ENCODE assay signal across 16 cellular contexts in genomic region chr17:21012736-21013135, GRCh38. TPM values are rescaled to one million over a fixed set of nuclear protein-coding genes. Genes with fewer than 3 reads are reported as not detected.
DNase-seq lines count a peak whose midpoint lies in the region; ATAC-seq, FAIRE-seq and TF ChIP-seq lines count a peak whose summit lies in the region.
"Had no signal": no experiment of that assay in that cellular context is flagged by ENCODE, and none has a peak within 500 bp of the region (broad histone marks: within the 10 kb centered on the region; RNA-seq: fewer than 3 reads in every experiment).

No MANE protein-coding gene starts in this region.

- DNase-seq in H7 (peak; percentile 30), dorsolateral prefrontal cortex (no peak), left ventricle myocardium inferior (no peak), sigmoid colon (peak; percentile 57), islet precursor cell (no peak), mesenteric fat pad (ENCODE audit: low spot score) (no peak), kidney (no peak)
- DNase-seq: DMS 273 treated with DMSO at 0.1 percent for 48 hours, Karpas-422, MM.1S, NCI-H1105, NCI-H1694 treated with DMSO at 0.1 percent for 48 hours, NCI-H82, SIG-M5 had no signal

- no peak for TF ChIP-seq CTCF in dorsolateral prefrontal cortex (IDR thresholded peaks at IDR 0.05 in 54 of 56, conservative IDR thresholded peaks at IDR 0.05 in 2 of 56; ENCODE audit: low read depth in 1 of 56, partially characterized antibody in 56 of 56)
- peak; percentile 36 for TF ChIP-seq CTCF in left ventricle myocardium inferior (IDR thresholded peaks at IDR 0.05; ENCODE audit: borderline replicate concordance)
- no peak for TF ChIP-seq CTCF in sigmoid colon (IDR thresholded peaks at IDR 0.05)
- TF ChIP-seq CTCF in kidney (IDR thresholded peaks at IDR 0.05; ENCODE audit: borderline replicate concordance, extremely low read depth, insufficient read depth): no peak

- 93 to 94% methylated on average over 8 of the region's 8 CpGs for WGBS in sigmoid colon, 2 donors

- H3K27me3 ChIP-seq in H7 (ENCODE audit: control insufficient read depth, insufficient read depth, low read length) (no peaks in the 10 kb centered on the region), dorsolateral prefrontal cortex (no peaks in the 10 kb centered on the region), left ventricle myocardium inferior (ENCODE audit: low read depth) (no peaks in the 10 kb centered on the region), sigmoid colon (no peaks in the 10 kb centered on the region)

- H3K27ac ChIP-seq in dorsolateral prefrontal cortex (peak overlapping the region in 32 of 59 donors; percentile 3 to 99 (median 39)), left ventricle myocardium inferior (replicated peaks) (peak overlapping the region; percentile 39), sigmoid colon (peak overlapping the region in 3 of 4 donors; percentile 45 to 66 (median 51)), kidney (ENCODE audit: low read depth in 2 of 2, low read length in 2 of 2) (no peak overlapping the region)

- H3K36me3 ChIP-seq in H7 (replicated peaks; ENCODE audit: control insufficient read depth, insufficient read depth, low read length) (peaks cover 79% of the 10 kb centered on the region), left ventricle myocardium inferior (peaks cover 99% of the 10 kb centered on the region), sigmoid colon (peaks cover 66 to 100% (median 86%) of the 10 kb centered on the region in 4 donors), kidney (ENCODE audit: control insufficient read depth in 1 of 2, insufficient read depth in 2 of 2, low read length in 2 of 2) (peaks cover 69 to 75% of the 10 kb centered on the region in 2 donors)

- ATAC-seq in HG03135 (IDR thresholded peaks at IDR 0.05; ENCODE audit: unreplicated experiment): no peak

- peaks cover 39% of the 10 kb centered on the region for H3K4me1 ChIP-seq in left ventricle myocardium inferior
- H3K4me1 ChIP-seq in sigmoid colon: peaks cover 0 to 21% (median 11%) of the 10 kb centered on the region in 4 donors
- H3K4me1 ChIP-seq in kidney (ENCODE audit: control insufficient read depth in 1 of 2, insufficient read depth in 1 of 2, low read depth in 1 of 2, low read length in 2 of 2): peaks cover 4 to 9% of the 10 kb centered on the region in 2 donors

- no peak for TF ChIP-seq EP300 in sigmoid colon (IDR thresholded peaks at IDR 0.05)

- H3K9ac ChIP-seq in kidney (ENCODE audit: low read length in 2 of 2): no peak overlapping the region

- TF ChIP-seq POLR2A in sigmoid colon (IDR thresholded peaks at IDR 0.05): no peak

- intact Hi-C loops in dorsolateral prefrontal cortex (cut with DNase I) (no loop called here), left ventricle myocardium inferior (cut with micrococcal nuclease) (no loop called here), sigmoid colon (cut with DNase I) (no loop called here), kidney (cut with DNase I) (no loop called here)

- no peak for FAIRE-seq in kidney (lab: Jason Lieb, UNC)
- FAIRE-seq: H54 had no signal

- H3K4me3 ChIP-seq in H7 (ENCODE audit: insufficient read depth, low read depth, low read length) (no peak overlapping the region), dorsolateral prefrontal cortex (no peak overlapping the region), left ventricle myocardium inferior (no peak overlapping the region), sigmoid colon (no peak overlapping the region), kidney (ENCODE audit: low read length in 2 of 2) (no peak overlapping the region)

- H3K9me3 ChIP-seq in left ventricle myocardium inferior (replicated peaks) (no peaks in the 10 kb centered on the region), sigmoid colon (no peaks in the 10 kb centered on the region), kidney (ENCODE audit: control insufficient read depth in 1 of 2, low read length in 2 of 2) (no peaks in the 10 kb centered on the region)

RNA-seq across cellular contexts. Expression of gene USP22, which starts 30.1 kb away (rescaled TPM):
- total RNA-seq in H7 (2014; rRNA removed; shearing (Covaris generic)): 432 and 539 TPM in 2 replicates
- total RNA-seq in dorsolateral prefrontal cortex (100 to 1,000 TPM; 223 to 385 (median 299) TPM), left ventricle myocardium inferior (159 TPM), sigmoid colon (10 to 100 TPM; 68.8 to 84.2 (median 83.4) TPM), mesenteric fat pad (148 TPM), kidney (176 TPM)
- polyA plus RNA-seq in sigmoid colon (10 to 100 TPM; 25.2 to 71.2 (median 30.1) TPM), kidney (ENCODE audit: insufficient read depth, low read depth, low replicate concordance) (47.8 TPM)

Comparison
In these comparisons a context has a peak if more than half of its experiments do, and no peak if none do; other contexts are left out.
1. DNase-seq: peak in H7 (single experiment) and sigmoid colon (single experiment); none in dorsolateral prefrontal cortex (0 of 10), left ventricle myocardium inferior (single experiment), islet precursor cell (single experiment), mesenteric fat pad (single experiment) and kidney (single experiment).
2. H3K27ac ChIP-seq: peak in dorsolateral prefrontal cortex (32 of 59), left ventricle myocardium inferior (single experiment) and sigmoid colon (3 of 4); none in kidney (0 of 2).